ENCODE assay signal across 29 cellular contexts in the genomic region with DNA sequence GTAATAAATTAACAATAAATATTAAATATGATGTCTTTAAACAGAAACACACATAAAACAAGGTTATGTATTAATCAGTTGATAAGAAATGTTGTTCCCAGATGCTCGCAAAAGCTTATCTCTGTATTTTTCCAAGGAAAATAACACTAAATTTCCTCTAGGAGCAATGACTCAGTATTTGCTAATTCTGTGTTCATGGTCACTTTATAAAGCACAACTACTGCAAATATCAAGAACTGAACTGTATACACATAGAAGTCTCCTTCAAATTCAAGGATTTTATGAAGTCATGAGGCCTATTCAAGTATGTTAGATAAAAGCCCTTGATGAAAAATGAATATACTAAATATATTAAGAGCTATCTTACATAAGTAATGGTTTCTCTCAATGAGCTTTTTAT.
"Had no signal": no experiment of that assay in that cellular context is flagged by ENCODE, and none has a peak within 500 bp of the region (broad histone marks: within the 10 kb centered on the region; RNA-seq: fewer than 3 reads in every experiment).

No MANE protein-coding gene starts in this region.

- ATAC-seq: activated CD4-positive, CD25-positive, alpha-beta regulatory T cell treated with anti-CD3 and anti-CD28 coated beads, Interleukin-2, amount 50 U/mL, for 24 hours; activated CD8-positive, alpha-beta T cell treated with anti-CD3 and anti-CD28 coated beads for 36 hours; activated naive CD8-positive, alpha-beta T cell treated with anti-CD3 and anti-CD28 coated beads, Interleukin-2, amount 50 U/mL, for 24 hours; activated T-cell treated with anti-CD3 and anti-CD28 coated beads, Interleukin-2, amount 50 U/mL, for 4 hours; activated T-helper 17 cell treated with anti-CD3 and anti-CD28 coated beads, Interleukin-2, amount 50 U/mL, for 72 hours; foreskin keratinocyte; gastrocnemius medialis; heart left ventricle had no signal

- H3K27me3 ChIP-seq: adrenal gland, ascending aorta, brain microvascular endothelial cell, dorsolateral prefrontal cortex, esophagus muscularis mucosa, foreskin keratinocyte, gastrocnemius medialis, heart left ventricle had no signal

- DNase-seq: activated B cell treated with CpG ODN at 0.5 μM for 24 hours; activated CD4-positive, alpha-beta T cell treated with anti-CD3 and anti-CD28 coated beads for 48 hours; activated CD4-positive, alpha-beta T cell treated with anti-CD3 and anti-CD28 coated beads, Interleukin-2, amount 50 U/mL, for 1 hour; activated CD4-positive, alpha-beta T cell treated with anti-CD3 and anti-CD28 coated beads, Interleukin-2, amount 50 U/mL, for 48 hours; activated CD8-positive, alpha-beta memory T cell treated with anti-CD3 and anti-CD28 coated beads for 24 hours; activated CD8-positive, alpha-beta T cell treated with anti-CD3 and anti-CD28 coated beads for 36 hours; activated effector memory CD4-positive, alpha-beta T cell treated with Interleukin-2 at 50 U/mL for 16 hours; activated naive CD4-positive, alpha-beta T cell treated with anti-CD3 and anti-CD28 coated beads for 36 hours; activated naive CD8-positive, alpha-beta T cell treated with anti-CD3 and anti-CD28 coated beads for 36 hours; activated naive CD8-positive, alpha-beta T cell treated with anti-CD3 and anti-CD28 coated beads, Interleukin-2, amount 50 U/mL, for 24 hours; activated T-cell treated with anti-CD3 and anti-CD28 coated beads, Interleukin-2, amount 50 U/mL, for 4 hours; adrenal gland; brain microvascular endothelial cell; dorsolateral prefrontal cortex; effector memory CD4-positive, alpha-beta T cell; endodermal cell; erythroblast; foreskin keratinocyte; gastrocnemius medialis; glutamatergic neuron; heart left ventricle; T-helper 2 cell; WERI-Rb-1 had no signal

- H3K4me3 ChIP-seq: adrenal gland, ascending aorta, coronary artery, dorsolateral prefrontal cortex, esophagus muscularis mucosa, gastrocnemius medialis, heart left ventricle had no signal

- FAIRE-seq: bronchial epithelial cell had no signal

- H3K36me3 ChIP-seq: adrenal gland, ascending aorta, brain microvascular endothelial cell, esophagus muscularis mucosa, gastrocnemius medialis, heart left ventricle, WERI-Rb-1 had no signal

- H3K27ac ChIP-seq: ascending aorta, brain microvascular endothelial cell, coronary artery, dorsolateral prefrontal cortex, esophagus muscularis mucosa, foreskin keratinocyte, gastrocnemius medialis, heart left ventricle, WERI-Rb-1 had no signal

- H3K9me3 ChIP-seq: adrenal gland, ascending aorta, esophagus muscularis mucosa, gastrocnemius medialis had no signal

- H3K4me1 ChIP-seq: ascending aorta, esophagus muscularis mucosa, foreskin keratinocyte, gastrocnemius medialis had no signal
